Comparison of ENCODE assay signal across 10 cellular contexts in genomic region chr1:53998223-53998622, GRCh38. TPM values are rescaled to one million over a fixed set of nuclear protein-coding genes. Genes with fewer than 3 reads are reported as not detected.
"Had no signal": no experiment of that assay in that cellular context is flagged by ENCODE, and none has a peak within 500 bp of the region (broad histone marks: within the 10 kb centered on the region; RNA-seq: fewer than 3 reads in every experiment).

No MANE protein-coding gene starts in this region.

- H3K27ac ChIP-seq: HL-60, KMS-11 had no signal

- H3K4me2 ChIP-seq: KMS-11 had no signal

- DNase-seq: IMR-90, KBM-7, KG1 had no signal

- FAIRE-seq: HepG2, HTR-8/SVneo had no signal

- H3K9ac ChIP-seq: KMS-11 had no signal

- ATAC-seq: HepG2 had no signal

RNA-seq across cellular contexts. Expression of gene LDLRAD1, which starts 19.8 kb away (rescaled TPM):
- total RNA-seq: HT-29, HT1080, IMR-90 had no signal
- polyA plus RNA-seq: IgD-negative memory B cell, IMR-90 had no signal
